ENCODE assay signal across 1 cellular context in the genomic region with DNA sequence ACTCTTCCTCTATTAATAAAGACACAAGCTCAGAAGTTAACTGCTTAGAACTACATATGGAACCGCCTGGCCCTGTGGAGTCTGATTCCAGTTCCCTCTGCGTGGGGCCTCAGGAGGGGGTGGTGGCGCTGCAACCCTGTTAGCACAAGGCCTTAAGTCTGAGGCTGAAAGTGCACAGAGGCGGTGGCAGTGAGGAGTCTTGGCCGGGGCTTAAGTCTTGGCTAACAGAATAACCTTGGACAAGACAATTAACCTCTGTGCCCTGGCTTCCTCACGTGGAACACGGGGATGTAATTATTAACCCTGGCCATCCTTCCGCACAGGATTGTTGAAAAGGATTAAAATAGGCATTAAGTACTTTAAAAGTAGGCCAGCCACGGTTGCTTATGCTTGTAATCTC.
TF ChIP-seq lines count a peak whose summit lies in the region.

No MANE protein-coding gene starts in this region.

TF ChIP-seq in GM23338, 12 proteins besides CTCF, POLR2A, EP300 and RAD21 (continued from another document):
- TF ChIP-seq, protein P1, sequence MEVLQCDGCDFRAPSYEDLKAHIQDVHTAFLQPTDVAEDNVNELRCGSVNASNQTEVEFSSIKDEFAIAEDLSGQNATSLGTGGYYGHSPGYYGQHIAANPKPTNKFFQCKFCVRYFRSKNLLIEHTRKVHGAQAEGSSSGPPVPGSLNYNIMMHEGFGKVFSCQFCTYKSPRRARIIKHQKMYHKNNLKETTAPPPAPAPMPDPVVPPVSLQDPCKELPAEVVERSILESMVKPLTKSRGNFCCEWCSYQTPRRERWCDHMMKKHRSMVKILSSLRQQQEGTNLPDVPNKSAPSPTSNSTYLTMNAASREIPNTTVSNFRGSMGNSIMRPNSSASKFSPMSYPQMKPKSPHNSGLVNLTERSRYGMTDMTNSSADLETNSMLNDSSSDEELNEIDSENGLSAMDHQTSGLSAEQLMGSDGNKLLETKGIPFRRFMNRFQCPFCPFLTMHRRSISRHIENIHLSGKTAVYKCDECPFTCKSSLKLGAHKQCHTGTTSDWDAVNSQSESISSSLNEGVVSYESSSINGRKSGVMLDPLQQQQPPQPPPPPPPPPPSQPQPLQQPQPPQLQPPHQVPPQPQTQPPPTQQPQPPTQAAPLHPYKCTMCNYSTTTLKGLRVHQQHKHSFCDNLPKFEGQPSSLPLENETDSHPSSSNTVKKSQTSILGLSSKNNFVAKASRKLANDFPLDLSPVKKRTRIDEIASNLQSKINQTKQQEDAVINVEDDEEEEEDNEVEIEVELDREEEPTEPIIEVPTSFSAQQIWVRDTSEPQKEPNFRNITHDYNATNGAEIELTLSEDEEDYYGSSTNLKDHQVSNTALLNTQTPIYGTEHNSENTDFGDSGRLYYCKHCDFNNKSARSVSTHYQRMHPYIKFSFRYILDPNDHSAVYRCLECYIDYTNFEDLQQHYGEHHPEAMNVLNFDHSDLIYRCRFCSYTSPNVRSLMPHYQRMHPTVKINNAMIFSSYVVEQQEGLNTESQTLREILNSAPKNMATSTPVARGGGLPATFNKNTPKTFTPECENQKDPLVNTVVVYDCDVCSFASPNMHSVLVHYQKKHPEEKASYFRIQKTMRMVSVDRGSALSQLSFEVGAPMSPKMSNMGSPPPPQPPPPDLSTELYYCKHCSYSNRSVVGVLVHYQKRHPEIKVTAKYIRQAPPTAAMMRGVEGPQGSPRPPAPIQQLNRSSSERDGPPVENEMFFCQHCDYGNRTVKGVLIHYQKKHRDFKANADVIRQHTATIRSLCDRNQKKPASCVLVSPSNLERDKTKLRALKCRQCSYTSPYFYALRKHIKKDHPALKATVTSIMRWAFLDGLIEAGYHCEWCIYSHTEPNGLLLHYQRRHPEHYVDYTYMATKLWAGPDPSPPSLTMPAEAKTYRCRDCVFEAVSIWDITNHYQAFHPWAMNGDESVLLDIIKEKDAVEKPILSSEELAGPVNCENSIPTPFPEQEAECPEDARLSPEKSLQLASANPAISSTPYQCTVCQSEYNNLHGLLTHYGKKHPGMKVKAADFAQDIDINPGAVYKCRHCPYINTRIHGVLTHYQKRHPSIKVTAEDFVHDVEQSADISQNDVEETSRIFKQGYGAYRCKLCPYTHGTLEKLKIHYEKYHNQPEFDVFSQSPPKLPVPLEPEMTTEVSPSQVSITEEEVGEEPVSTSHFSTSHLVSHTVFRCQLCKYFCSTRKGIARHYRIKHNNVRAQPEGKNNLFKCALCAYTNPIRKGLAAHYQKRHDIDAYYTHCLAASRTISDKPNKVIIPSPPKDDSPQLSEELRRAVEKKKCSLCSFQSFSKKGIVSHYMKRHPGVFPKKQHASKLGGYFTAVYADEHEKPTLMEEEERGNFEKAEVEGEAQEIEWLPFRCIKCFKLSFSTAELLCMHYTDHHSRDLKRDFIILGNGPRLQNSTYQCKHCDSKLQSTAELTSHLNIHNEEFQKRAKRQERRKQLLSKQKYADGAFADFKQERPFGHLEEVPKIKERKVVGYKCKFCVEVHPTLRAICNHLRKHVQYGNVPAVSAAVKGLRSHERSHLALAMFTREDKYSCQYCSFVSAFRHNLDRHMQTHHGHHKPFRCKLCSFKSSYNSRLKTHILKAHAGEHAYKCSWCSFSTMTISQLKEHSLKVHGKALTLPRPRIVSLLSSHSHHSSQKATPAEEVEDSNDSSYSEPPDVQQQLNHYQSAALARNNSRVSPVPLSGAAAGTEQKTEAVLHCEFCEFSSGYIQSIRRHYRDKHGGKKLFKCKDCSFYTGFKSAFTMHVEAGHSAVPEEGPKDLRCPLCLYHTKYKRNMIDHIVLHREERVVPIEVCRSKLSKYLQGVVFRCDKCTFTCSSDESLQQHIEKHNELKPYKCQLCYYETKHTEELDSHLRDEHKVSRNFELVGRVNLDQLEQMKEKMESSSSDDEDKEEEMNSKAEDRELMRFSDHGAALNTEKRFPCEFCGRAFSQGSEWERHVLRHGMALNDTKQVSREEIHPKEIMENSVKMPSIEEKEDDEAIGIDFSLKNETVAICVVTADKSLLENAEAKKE (CRISPR knock-in tag; IDR thresholded peaks at IDR 0.05): no peak
- no peak for TF ChIP-seq JUNB (IDR thresholded peaks at IDR 0.05; ENCODE audit: unreplicated experiment)
- no peak for TF ChIP-seq EZH2phosphoT487 (IDR thresholded peaks at IDR 0.05; ENCODE audit: unreplicated experiment)
- no peak for TF ChIP-seq POLR2AphosphoS5 (IDR thresholded peaks at IDR 0.05; ENCODE audit: low read depth)
- TF ChIP-seq, protein P2, sequence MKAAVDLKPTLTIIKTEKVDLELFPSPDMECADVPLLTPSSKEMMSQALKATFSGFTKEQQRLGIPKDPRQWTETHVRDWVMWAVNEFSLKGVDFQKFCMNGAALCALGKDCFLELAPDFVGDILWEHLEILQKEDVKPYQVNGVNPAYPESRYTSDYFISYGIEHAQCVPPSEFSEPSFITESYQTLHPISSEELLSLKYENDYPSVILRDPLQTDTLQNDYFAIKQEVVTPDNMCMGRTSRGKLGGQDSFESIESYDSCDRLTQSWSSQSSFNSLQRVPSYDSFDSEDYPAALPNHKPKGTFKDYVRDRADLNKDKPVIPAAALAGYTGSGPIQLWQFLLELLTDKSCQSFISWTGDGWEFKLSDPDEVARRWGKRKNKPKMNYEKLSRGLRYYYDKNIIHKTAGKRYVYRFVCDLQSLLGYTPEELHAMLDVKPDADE (IDR thresholded peaks at IDR 0.05): no peak
- no peak for TF ChIP-seq NANOG (IDR thresholded peaks at IDR 0.05; ENCODE audit: borderline replicate concordance)
- TF ChIP-seq ZNF114 (CRISPR knock-in tag; IDR thresholded peaks at IDR 0.05): no peak
- no peak for TF ChIP-seq STAT1 (IDR thresholded peaks at IDR 0.05; ENCODE audit: unreplicated experiment)
- TF ChIP-seq ZNF331 (CRISPR knock-in tag; IDR thresholded peaks at IDR 0.05; ENCODE audit: low read depth): no peak
- TF ChIP-seq, protein P3, sequence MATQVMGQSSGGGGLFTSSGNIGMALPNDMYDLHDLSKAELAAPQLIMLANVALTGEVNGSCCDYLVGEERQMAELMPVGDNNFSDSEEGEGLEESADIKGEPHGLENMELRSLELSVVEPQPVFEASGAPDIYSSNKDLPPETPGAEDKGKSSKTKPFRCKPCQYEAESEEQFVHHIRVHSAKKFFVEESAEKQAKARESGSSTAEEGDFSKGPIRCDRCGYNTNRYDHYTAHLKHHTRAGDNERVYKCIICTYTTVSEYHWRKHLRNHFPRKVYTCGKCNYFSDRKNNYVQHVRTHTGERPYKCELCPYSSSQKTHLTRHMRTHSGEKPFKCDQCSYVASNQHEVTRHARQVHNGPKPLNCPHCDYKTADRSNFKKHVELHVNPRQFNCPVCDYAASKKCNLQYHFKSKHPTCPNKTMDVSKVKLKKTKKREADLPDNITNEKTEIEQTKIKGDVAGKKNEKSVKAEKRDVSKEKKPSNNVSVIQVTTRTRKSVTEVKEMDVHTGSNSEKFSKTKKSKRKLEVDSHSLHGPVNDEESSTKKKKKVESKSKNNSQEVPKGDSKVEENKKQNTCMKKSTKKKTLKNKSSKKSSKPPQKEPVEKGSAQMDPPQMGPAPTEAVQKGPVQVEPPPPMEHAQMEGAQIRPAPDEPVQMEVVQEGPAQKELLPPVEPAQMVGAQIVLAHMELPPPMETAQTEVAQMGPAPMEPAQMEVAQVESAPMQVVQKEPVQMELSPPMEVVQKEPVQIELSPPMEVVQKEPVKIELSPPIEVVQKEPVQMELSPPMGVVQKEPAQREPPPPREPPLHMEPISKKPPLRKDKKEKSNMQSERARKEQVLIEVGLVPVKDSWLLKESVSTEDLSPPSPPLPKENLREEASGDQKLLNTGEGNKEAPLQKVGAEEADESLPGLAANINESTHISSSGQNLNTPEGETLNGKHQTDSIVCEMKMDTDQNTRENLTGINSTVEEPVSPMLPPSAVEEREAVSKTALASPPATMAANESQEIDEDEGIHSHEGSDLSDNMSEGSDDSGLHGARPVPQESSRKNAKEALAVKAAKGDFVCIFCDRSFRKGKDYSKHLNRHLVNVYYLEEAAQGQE (IDR thresholded peaks at IDR 0.05; ENCODE audit: unreplicated experiment): no peak
